In the genomic region with DNA sequence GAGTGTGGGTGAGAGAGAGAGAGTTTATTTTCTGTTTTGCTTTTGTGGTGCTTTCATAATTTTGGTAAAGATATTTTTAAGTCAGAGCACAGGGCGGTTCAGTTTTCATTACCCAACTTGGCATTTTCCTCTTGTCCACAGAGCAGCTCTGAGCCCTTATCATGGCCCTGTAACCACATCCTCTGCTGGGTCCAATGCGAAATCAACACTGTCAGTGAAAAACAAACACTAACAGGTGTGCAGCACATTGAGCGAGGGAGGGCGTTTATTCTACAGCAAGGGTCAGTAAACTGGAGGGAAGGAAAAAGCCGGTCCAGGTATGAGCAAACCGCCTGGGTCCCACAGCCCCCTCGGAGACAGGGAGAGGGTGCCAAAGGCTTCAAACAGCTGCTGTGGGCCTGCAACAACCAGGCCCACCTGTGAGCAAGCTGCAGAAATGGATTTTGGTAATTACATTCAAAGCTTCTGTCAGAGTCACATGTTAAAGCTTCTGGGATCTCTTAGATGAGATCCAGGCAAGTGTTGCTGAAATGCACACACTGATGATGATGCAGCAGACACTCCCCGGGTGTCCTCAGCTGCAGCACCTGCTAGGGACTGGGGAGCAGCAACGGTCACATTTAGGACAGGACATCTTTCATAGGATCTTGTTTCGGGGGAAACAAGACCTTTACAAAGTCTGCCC, we compare ENCODE assay signal across 9 cellular contexts.
DNase-seq lines count a peak whose midpoint lies in the region; ATAC-seq, FAIRE-seq and TF ChIP-seq lines count a peak whose summit lies in the region.
"Had no signal": no experiment of that assay in that cellular context is flagged by ENCODE, and none has a peak within 500 bp of the region (broad histone marks: within the 10 kb centered on the region; RNA-seq: fewer than 3 reads in every experiment).

No MANE protein-coding gene starts in this region.

- TF ChIP-seq CTCF in GM12864 (IDR thresholded peaks at IDR 0.05; ENCODE audit: low read depth, low read length, missing control alignments), result no peak

- peak; percentile 89 for ATAC-seq in GM21390 (IDR thresholded peaks at IDR 0.05; ENCODE audit: unreplicated experiment)

- DNase-seq in GM12864 (ENCODE audit: low read depth) (peak; percentile 55), HT-29 (ENCODE audit: low spot score) (peak; percentile 44), SK-N-DZ (ENCODE audit: low spot score) (peak; percentile 66), mucosa of gallbladder (ENCODE audit: low spot score) (peak; percentile 45), H54 (ENCODE audit: insufficient read length, low spot score) (no peak), HPDE6-E6E7 (ENCODE audit: extremely low spot score) (no peak), foreskin melanocyte (no peak)

- FAIRE-seq in H54 (lab: Jason Lieb, UNC), result no peak
- FAIRE-seq: endometrium had no signal

- H3K4me3 ChIP-seq in GM12864 (ENCODE audit: low read depth, low read length), result no peak overlapping the region

- TF ChIP-seq POLR2A in H54 (IDR thresholded peaks at IDR 0.05; ENCODE audit: low read depth, low read length), result no peak

Comparison
In these comparisons a context has a peak if more than half of its experiments do, and no peak if none do; other contexts are left out.
1. DNase-seq: peak in GM12864 (single experiment), HT-29 (single experiment), SK-N-DZ (single experiment) and mucosa of gallbladder (single experiment); none in H54 (single experiment), HPDE6-E6E7 (single experiment) and foreskin melanocyte (single experiment).